8 cellular contexts compared by ENCODE assay signal in the genomic region with DNA sequence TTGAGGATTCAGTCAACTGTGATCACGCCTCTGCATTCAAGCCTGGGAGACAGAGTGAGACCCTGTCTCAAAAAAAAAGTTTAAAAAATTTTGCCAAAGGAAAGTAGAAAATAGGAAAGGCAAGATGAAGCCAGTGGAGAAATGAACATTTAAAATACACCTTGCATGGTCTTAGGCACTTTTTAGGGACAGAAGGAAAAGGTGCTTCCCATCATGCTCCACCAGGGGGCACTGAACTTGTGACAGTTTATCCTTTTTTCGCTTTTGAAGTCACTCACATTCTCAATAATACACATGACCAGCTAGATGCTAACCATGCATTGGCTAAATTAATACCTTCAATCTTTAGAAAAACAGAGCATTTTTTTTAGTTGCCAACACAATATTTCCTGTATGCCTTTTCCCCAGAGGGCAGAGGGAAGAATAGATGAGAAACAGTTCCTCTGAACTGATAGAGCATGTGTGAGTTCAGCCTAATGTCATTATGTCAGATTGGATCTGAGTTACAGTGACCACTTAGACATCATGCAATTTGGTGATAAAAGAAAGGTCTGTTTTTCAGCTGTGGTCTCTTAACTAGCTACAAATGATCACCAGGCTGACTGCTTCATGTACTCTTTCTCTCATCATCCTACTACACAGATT.
DNase-seq lines count a peak whose midpoint lies in the region; ATAC-seq and TF ChIP-seq lines count a peak whose summit lies in the region.

No MANE protein-coding gene starts in this region.

- ATAC-seq in GM19438 (IDR thresholded peaks at IDR 0.05; ENCODE audit: low read depth, unreplicated experiment): peak; percentile 77
- ATAC-seq in HG02571 (IDR thresholded peaks at IDR 0.05; ENCODE audit: unreplicated experiment): no peak

- H3K4me1 Mint-ChIP-seq in CD14-positive monocyte: no peaks in the 10 kb centered on the region

- no peak overlapping the region for H3K4me3 Mint-ChIP-seq in CD14-positive monocyte

- H3K27ac Mint-ChIP-seq in CD14-positive monocyte: no peak overlapping the region

- intact Hi-C loops in CD14-positive monocyte (cut with micrococcal nuclease): no loop called here

- peak; percentile 84 for TF ChIP-seq CTCF in CD14-positive monocyte (IDR thresholded peaks at IDR 0.05)

- no peak for DNase-seq in CD14-positive monocyte (ENCODE audit: low spot score)
- peak; percentile 23 for DNase-seq in NCI-H748 treated with DMSO at 0.1 percent for 48 hours (lab: John Stamatoyannopoulos, UW)
- DNase-seq in activated T-cell treated with anti-CD3 and anti-CD28 coated beads for 48 hours (ENCODE audit: low read depth): peak; percentile 12
- DNase-seq in foreskin melanocyte: peak; percentile 14
- peak; percentile 61 for DNase-seq in retina
- no peak for DNase-seq in GOT3 (lab: John Stamatoyannopoulos, UW)

- no peaks in the 10 kb centered on the region for H3K36me3 Mint-ChIP-seq in CD14-positive monocyte

- peaks cover 3 to 9% (median 6%) of the 10 kb centered on the region in 7 donors for H3K9me3 Mint-ChIP-seq in CD14-positive monocyte

- peaks cover 0 to 2% (median 0%) of the 10 kb centered on the region in 3 donors for H3K27me3 Mint-ChIP-seq in CD14-positive monocyte (ENCODE audit: low read depth in 3 of 3)

Comparison
In these comparisons a context has a peak if more than half of its experiments do, and no peak if none do; other contexts are left out.
1. DNase-seq: peak in NCI-H748 treated with DMSO at 0.1 percent for 48 hours (single experiment), activated T-cell treated with anti-CD3 and anti-CD28 coated beads for 48 hours (single experiment), foreskin melanocyte (single experiment) and retina (single experiment); none in CD14-positive monocyte (single experiment) and GOT3 (single experiment).